In genomic region chr6:28824793-28825731, GRCh38 we compare ENCODE assay signal across 11 cellular contexts.
DNase-seq lines count a peak whose midpoint lies in the region; ATAC-seq and TF ChIP-seq lines count a peak whose summit lies in the region.
"Had no signal": no experiment of that assay in that cellular context is flagged by ENCODE, and none has a peak within 500 bp of the region (broad histone marks: within the 10 kb centered on the region; RNA-seq: fewer than 3 reads in every experiment).

No MANE protein-coding gene starts in this region.

- TF ChIP-seq EP300 in gastroesophageal sphincter (IDR thresholded peaks at IDR 0.05) = no peak

- no peaks in the 10 kb centered on the region for H3K9me3 Mint-ChIP-seq in activated CD8-positive, alpha-beta T cell treated with anti-CD3 and anti-CD28 coated beads, Interleukin-2, amount 10 ng/mL, durations not matched to agents 7 days and 5 days (ENCODE audit: insufficient read depth)
- H3K9me3 Mint-ChIP-seq in activated CD8-positive, alpha-beta T cell treated with anti-CD3 and anti-CD28 coated beads for 36 hours = no peaks in the 10 kb centered on the region
- peaks cover 9% of the 10 kb centered on the region for H3K9me3 Mint-ChIP-seq in glutamatergic neuron (ENCODE audit: unreplicated experiment)
- H3K9me3 Mint-ChIP-seq: natural killer cell had no signal

- H3K27ac ChIP-seq in PC-3 (ENCODE audit: low read length) (no peak overlapping the region), gastroesophageal sphincter (no peak overlapping the region)
- H3K27ac ChIP-seq: colonic mucosa had no signal

- H3K9me3 ChIP-seq in PC-3 (ENCODE audit: low read length) (no peaks in the 10 kb centered on the region), skeletal muscle satellite cell (replicated peaks; ENCODE audit: low read length) (no peaks in the 10 kb centered on the region), gastroesophageal sphincter (peaks cover 0 to 9% (median 0%) of the 10 kb centered on the region in 3 donors)
- H3K9me3 ChIP-seq: colonic mucosa had no signal

- DNase-seq in activated CD8-positive, alpha-beta T cell treated with anti-CD3 and anti-CD28 coated beads, Interleukin-2, amount 10 ng/mL, durations not matched to agents 7 days and 5 days = no peak
- no peak for DNase-seq in activated CD8-positive, alpha-beta T cell treated with anti-CD3 and anti-CD28 coated beads for 36 hours
- no peak for DNase-seq in PC-3
- no peak for DNase-seq in glutamatergic neuron
- no peak for DNase-seq in sciatic nerve (ENCODE audit: low spot score)
- DNase-seq in cortex of kidney (lab: John Stamatoyannopoulos, UW) = no peak
- DNase-seq: colonic mucosa, natural killer cell, NCI-H1436 had no signal

- no peaks in the 10 kb centered on the region for H3K79me2 ChIP-seq in PC-3 (ENCODE audit: low read length)

- H3K27me3 ChIP-seq in PC-3 (ENCODE audit: low read length) (peaks cover 31% of the 10 kb centered on the region), skeletal muscle satellite cell (ENCODE audit: control insufficient read depth, insufficient read depth, low read length) (peaks cover 43% of the 10 kb centered on the region), gastroesophageal sphincter (peaks cover 98% of the 10 kb centered on the region)

- peak overlapping the region; percentile 65 for H2AFZ ChIP-seq in PC-3 (ENCODE audit: low read length)

- peaks cover 6% of the 10 kb centered on the region for H3K36me3 Mint-ChIP-seq in activated CD8-positive, alpha-beta T cell treated with anti-CD3 and anti-CD28 coated beads, Interleukin-2, amount 10 ng/mL, durations not matched to agents 7 days and 5 days (ENCODE audit: low read depth)
- H3K36me3 Mint-ChIP-seq in activated CD8-positive, alpha-beta T cell treated with anti-CD3 and anti-CD28 coated beads for 36 hours (ENCODE audit: low read depth) = no peaks in the 10 kb centered on the region
- no peaks in the 10 kb centered on the region for H3K36me3 Mint-ChIP-seq in glutamatergic neuron (ENCODE audit: unreplicated experiment)

- TF ChIP-seq POLR2A in gastroesophageal sphincter (IDR thresholded peaks at IDR 0.05) = no peak

- no peak for TF ChIP-seq CTCF in activated CD8-positive, alpha-beta T cell treated with anti-CD3 and anti-CD28 coated beads for 36 hours (IDR thresholded peaks at IDR 0.05)
- TF ChIP-seq CTCF in PC-3 (conservative IDR thresholded peaks at IDR 0.05; ENCODE audit: low read depth, low read length) (no peak), glutamatergic neuron (IDR thresholded peaks at IDR 0.05; ENCODE audit: partially characterized antibody, unreplicated experiment) (no peak), gastroesophageal sphincter (IDR thresholded peaks at IDR 0.05) (no peak)

- H3K36me3 ChIP-seq in PC-3 (ENCODE audit: low read depth, low read length) (no peaks in the 10 kb centered on the region), skeletal muscle satellite cell (ENCODE audit: insufficient read depth, low read length) (no peaks in the 10 kb centered on the region), gastroesophageal sphincter (no peaks in the 10 kb centered on the region)
- H3K36me3 ChIP-seq: colonic mucosa had no signal

- H3K4me3 Mint-ChIP-seq in activated CD8-positive, alpha-beta T cell treated with anti-CD3 and anti-CD28 coated beads, Interleukin-2, amount 10 ng/mL, durations not matched to agents 7 days and 5 days = peak overlapping the region; percentile 23
- H3K4me3 Mint-ChIP-seq in activated CD8-positive, alpha-beta T cell treated with anti-CD3 and anti-CD28 coated beads for 36 hours = no peak overlapping the region
- peak overlapping the region; percentile 76 for H3K4me3 Mint-ChIP-seq in glutamatergic neuron (ENCODE audit: unreplicated experiment)
- H3K4me3 Mint-ChIP-seq: natural killer cell had no signal

- H3K4me1 Mint-ChIP-seq in activated CD8-positive, alpha-beta T cell treated with anti-CD3 and anti-CD28 coated beads, Interleukin-2, amount 10 ng/mL, durations not matched to agents 7 days and 5 days (ENCODE audit: low read depth) = peaks cover 8% of the 10 kb centered on the region
- H3K4me1 Mint-ChIP-seq in activated CD8-positive, alpha-beta T cell treated with anti-CD3 and anti-CD28 coated beads for 36 hours (ENCODE audit: low read depth) = peaks cover 10% of the 10 kb centered on the region
- H3K4me1 Mint-ChIP-seq in glutamatergic neuron (ENCODE audit: low read depth, unreplicated experiment) = peaks cover 3% of the 10 kb centered on the region

- H3K9me2 ChIP-seq in PC-3 (replicated peaks; ENCODE audit: low read length) = no peaks in the 10 kb centered on the region

- H3K27ac Mint-ChIP-seq in activated CD8-positive, alpha-beta T cell treated with anti-CD3 and anti-CD28 coated beads, Interleukin-2, amount 10 ng/mL, durations not matched to agents 7 days and 5 days = no peak overlapping the region
- no peak overlapping the region for H3K27ac Mint-ChIP-seq in activated CD8-positive, alpha-beta T cell treated with anti-CD3 and anti-CD28 coated beads for 36 hours
- no peak overlapping the region for H3K27ac Mint-ChIP-seq in glutamatergic neuron (ENCODE audit: unreplicated experiment)
- H3K27ac Mint-ChIP-seq: natural killer cell had no signal

- no TSS peak for BruUV-seq in PC-3 (replicated peaks; lab: Mats Ljungman, UMichigan)

- intact Hi-C loops in activated CD8-positive, alpha-beta T cell treated with anti-CD3 and anti-CD28 coated beads for 36 hours (cut with micrococcal nuclease) = no loop called here
- intact Hi-C loops in PC-3 (cut with micrococcal nuclease) (no loop called here), sciatic nerve (cut with DNase I) (loop anchor here (5.0 kb wide), 1 partner anchor 1093 kb away; no protein-coding TSS in a partner anchor)

- no peaks in the 10 kb centered on the region for H4K20me1 ChIP-seq in PC-3 (ENCODE audit: low read length)

- H3K4me3 ChIP-seq in PC-3 (ENCODE audit: low read length) (peak overlapping the region; percentile 51), skeletal muscle satellite cell (ENCODE audit: low read length) (peak overlapping the region; percentile 1), gastroesophageal sphincter (no peak overlapping the region)
- H3K4me3 ChIP-seq: colonic mucosa had no signal

- WGBS in gastroesophageal sphincter (ENCODE audit: low coverage in 1 of 2), 2 donors = 4 to 5% methylated on average over 21 to 25 of the region's 34 CpGs

- H3K4me2 ChIP-seq in PC-3 (ENCODE audit: low read length) (peak overlapping the region; percentile 74), skeletal muscle satellite cell (ENCODE audit: low read length) (peak overlapping the region; percentile 59)

- H3F3A ChIP-seq in PC-3 (ENCODE audit: low read length, unreplicated experiment) = no peaks in the 10 kb centered on the region

- POLR2A ChIA-PET in activated CD8-positive, alpha-beta T cell treated with anti-CD3 and anti-CD28 coated beads, Interleukin-2, amount 10 ng/mL, durations not matched to agents 7 days and 5 days (lab: Charles Lee) = no interaction called here
- POLR2A ChIA-PET in activated CD8-positive, alpha-beta T cell treated with anti-CD3 and anti-CD28 coated beads for 36 hours (lab: Charles Lee) = interaction anchor here (0.6 to 0.7 kb wide), 2 partner anchors 15 to 273 kb away, joined by 3 read pairs; no protein-coding TSS in a partner anchor
- POLR2A ChIA-PET in PC-3 (lab: Charles Lee; ENCODE audit: unreplicated experiment) = no interaction called here

- H3K9ac ChIP-seq in PC-3 (ENCODE audit: low read length) = no peak overlapping the region
- no peak overlapping the region for H3K9ac ChIP-seq in skeletal muscle satellite cell (ENCODE audit: low read depth, low read length)

- peaks cover 52% of the 10 kb centered on the region for H3K27me3 Mint-ChIP-seq in activated CD8-positive, alpha-beta T cell treated with anti-CD3 and anti-CD28 coated beads, Interleukin-2, amount 10 ng/mL, durations not matched to agents 7 days and 5 days (ENCODE audit: low read depth)
- H3K27me3 Mint-ChIP-seq in activated CD8-positive, alpha-beta T cell treated with anti-CD3 and anti-CD28 coated beads for 36 hours = peaks cover 66% of the 10 kb centered on the region
- peaks cover 18% of the 10 kb centered on the region for H3K27me3 Mint-ChIP-seq in glutamatergic neuron (ENCODE audit: unreplicated experiment)

- ATAC-seq in activated CD8-positive, alpha-beta T cell treated with anti-CD3 and anti-CD28 coated beads, Interleukin-2, amount 10 ng/mL, durations not matched to agents 7 days and 5 days = no peak
- no peak for ATAC-seq in activated CD8-positive, alpha-beta T cell treated with anti-CD3 and anti-CD28 coated beads for 36 hours
- ATAC-seq in PC-3 (no peak), sciatic nerve (no peak), gastroesophageal sphincter (no peak)
- ATAC-seq: natural killer cell had no signal

- CTCF ChIA-PET in activated CD8-positive, alpha-beta T cell treated with anti-CD3 and anti-CD28 coated beads, Interleukin-2, amount 10 ng/mL, durations not matched to agents 7 days and 5 days (lab: Charles Lee) = interaction anchor here (1.8 kb wide), 1 partner anchor 13 kb away, joined by 8 read pairs; no protein-coding TSS in a partner anchor
- CTCF ChIA-PET in activated CD8-positive, alpha-beta T cell treated with anti-CD3 and anti-CD28 coated beads for 36 hours (lab: Charles Lee) = interaction anchor here (1.0 to 1.9 kb wide), 4 partner anchors 13 to 191 kb away, joined by 3 to 14 read pairs (median 3); no protein-coding TSS in a partner anchor
- CTCF ChIA-PET in PC-3 (lab: Charles Lee) = no interaction called here

- H3K4me1 ChIP-seq in PC-3 (ENCODE audit: insufficient read depth, low read length) = no peaks in the 10 kb centered on the region
- H3K4me1 ChIP-seq in skeletal muscle satellite cell (ENCODE audit: control insufficient read depth, insufficient read depth, low read length) = no peaks in the 10 kb centered on the region
- H3K4me1 ChIP-seq in gastroesophageal sphincter = peaks cover 0 to 13% (median 3%) of the 10 kb centered on the region in 3 donors
- H3K4me1 ChIP-seq: colonic mucosa had no signal

Comparison
In these comparisons a context has a peak if more than half of its experiments do, and no peak if none do; other contexts are left out.
1. H3K4me3 ChIP-seq: peak in PC-3 (single experiment) and skeletal muscle satellite cell (single experiment); none in gastroesophageal sphincter (0 of 2).